ENCODE assay signal across 1 cellular context in the genomic region with DNA sequence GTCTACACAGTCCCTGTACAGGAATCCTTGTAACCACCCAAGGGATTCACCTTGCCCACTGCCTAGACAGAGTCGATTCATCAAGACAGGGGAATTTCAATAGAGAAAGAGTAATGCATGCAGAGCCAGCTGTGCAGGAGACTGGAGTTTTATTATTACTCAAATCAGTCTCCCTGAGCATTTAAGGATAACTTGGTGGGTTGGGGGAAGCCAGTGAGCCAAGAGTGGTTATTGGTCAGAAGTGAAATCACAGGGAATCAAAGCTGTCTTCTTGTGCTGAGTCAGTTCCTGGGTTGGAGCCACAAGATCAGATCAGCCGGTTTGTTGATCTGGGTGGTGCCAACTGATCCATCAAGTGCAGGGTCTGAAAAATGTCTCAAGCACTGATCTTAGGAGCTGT.
TF ChIP-seq lines count a peak whose summit lies in the region.

No MANE protein-coding gene starts in this region.

TF ChIP-seq in IMR-90, 13 proteins besides CTCF, POLR2A, EP300 and RAD21:
- TF ChIP-seq USF2 (IDR thresholded peaks at IDR 0.05; ENCODE audit: low read depth, low read length) (no peak), MXI1 (IDR thresholded peaks at IDR 0.05; ENCODE audit: borderline replicate concordance, low read depth, low read length) (no peak), MAFK (IDR thresholded peaks at IDR 0.05; ENCODE audit: low read depth, low read length) (no peak), BHLHE40 (IDR thresholded peaks at IDR 0.05; ENCODE audit: low read depth, low read length) (no peak), FOS (IDR thresholded peaks at IDR 0.05; ENCODE audit: low read depth, low read length) (no peak), NFE2L2 (IDR thresholded peaks at IDR 0.05; ENCODE audit: low read depth, low read length) (no peak), ELK1 (IDR thresholded peaks at IDR 0.05; ENCODE audit: borderline replicate concordance, low read depth, low read length) (no peak)
